20 cellular contexts compared by ENCODE assay signal in genomic region chr12:2450553-2450952, GRCh38.
DNase-seq lines count a peak whose midpoint lies in the region; ATAC-seq and TF ChIP-seq lines count a peak whose summit lies in the region.
"Had no signal": no experiment of that assay in that cellular context is flagged by ENCODE, and none has a peak within 500 bp of the region (broad histone marks: within the 10 kb centered on the region; RNA-seq: fewer than 3 reads in every experiment).

No MANE protein-coding gene starts in this region.

- H3K27me3 Mint-ChIP-seq in chondrocyte (ENCODE audit: low read depth), result no peaks in the 10 kb centered on the region
- H3K27me3 Mint-ChIP-seq: CD4-positive, alpha-beta T cell had no signal

- H3K36me3 Mint-ChIP-seq in chondrocyte (ENCODE audit: low read depth), result peaks cover 12% of the 10 kb centered on the region
- H3K36me3 Mint-ChIP-seq: CD14-positive monocyte; CD8-positive, alpha-beta memory T cell had no signal

- H3K4me1 Mint-ChIP-seq in chondrocyte (ENCODE audit: low read depth), result peaks cover 11% of the 10 kb centered on the region
- H3K4me1 Mint-ChIP-seq: CD8-positive, alpha-beta memory T cell; GM23338 had no signal

- H3K4me3 Mint-ChIP-seq in chondrocyte (ENCODE audit: unreplicated experiment), result no peak overlapping the region
- H3K4me3 Mint-ChIP-seq: CD14-positive monocyte; CD4-positive, alpha-beta T cell; CD8-positive, alpha-beta memory T cell; GM23338; H9 had no signal

- no peak for TF ChIP-seq CTCF in chondrocyte (IDR thresholded peaks at IDR 0.05)

- no peak for DNase-seq in Right ventricle myocardium superior
- no peak for DNase-seq in cardiac septum (ENCODE audit: low spot score)
- DNase-seq in chondrocyte (ENCODE audit: low spot score), result no peak
- DNase-seq in posterior vena cava (ENCODE audit: low spot score), result peak; percentile 29
- DNase-seq in SKM-1 treated with dmso at 0.1 percent for 144 hours (lab: John Stamatoyannopoulos, UW; ENCODE audit: unreplicated experiment), result no peak
- no peak for DNase-seq in superior temporal gyrus (ENCODE audit: extremely low spot score)
- DNase-seq: 8988T; ACHN; AML-193; BE2C; CD4-positive, alpha-beta T cell; CD8-positive, alpha-beta memory T cell; DMS 273 treated with DMSO at 0.1 percent for 48 hours; DMS79; GDM1; H9 had no signal

- intact Hi-C loops in Right ventricle myocardium superior (cut with DNase I) (no loop called here), cardiac septum (cut with DNase I) (no loop called here), posterior vena cava (cut with DNase I) (no loop called here)

- peak; percentile 48 for ATAC-seq in Right ventricle myocardium superior (ENCODE audit: poor library complexity)
- ATAC-seq: A549, GM23338, HCT116 had no signal

- peak overlapping the region; percentile 32 for H3K27ac Mint-ChIP-seq in chondrocyte (ENCODE audit: unreplicated experiment)
- H3K27ac Mint-ChIP-seq: CD14-positive monocyte; CD4-positive, alpha-beta T cell; CD8-positive, alpha-beta memory T cell; GM23338; H9 had no signal

- H3K9me3 Mint-ChIP-seq in chondrocyte (ENCODE audit: low read depth), result no peaks in the 10 kb centered on the region
- H3K9me3 Mint-ChIP-seq: CD4-positive, alpha-beta T cell; CD8-positive, alpha-beta memory T cell; GM23338 had no signal
